In genomic region chr18:2903006-2903405, GRCh38 we compare ENCODE assay signal across 11 cellular contexts. TPM values are rescaled to one million over a fixed set of nuclear protein-coding genes. Genes with fewer than 3 reads are reported as not detected.
DNase-seq lines count a peak whose midpoint lies in the region; ATAC-seq and TF ChIP-seq lines count a peak whose summit lies in the region.
"Had no signal": no experiment of that assay in that cellular context is flagged by ENCODE, and none has a peak within 500 bp of the region (broad histone marks: within the 10 kb centered on the region; RNA-seq: fewer than 3 reads in every experiment).

No MANE protein-coding gene starts in this region.

- H3K4me2 ChIP-seq in PC-3 (ENCODE audit: low read length) (no peak overlapping the region), osteoblast (ENCODE audit: insufficient read depth, low read length) (no peak overlapping the region)

- H4K20me1 ChIP-seq in PC-3 (ENCODE audit: low read length) (peaks cover 6% of the 10 kb centered on the region; the same call in 1 of the 2 replicates), osteoblast (ENCODE audit: insufficient read depth, low read length) (peaks cover under 1% of the 10 kb centered on the region)

- H3K4me3 ChIP-seq in PC-3 (ENCODE audit: low read length) (no peak overlapping the region), osteoblast (ENCODE audit: insufficient read depth, low read length) (no peak overlapping the region)

- H3K27ac ChIP-seq in PC-3 (ENCODE audit: low read length) (no peak overlapping the region), osteoblast (ENCODE audit: low read depth, low read length) (no peak overlapping the region)

- no peaks in the 10 kb centered on the region for H3K9me3 ChIP-seq in PC-3 (ENCODE audit: low read length)
- H3K9me3 ChIP-seq in osteoblast (ENCODE audit: low read depth, low read length) = no peaks in the 10 kb centered on the region

- peaks cover 11% of the 10 kb centered on the region for H3K4me1 ChIP-seq in PC-3 (ENCODE audit: insufficient read depth, low read length)
- no peaks in the 10 kb centered on the region for H3K4me1 ChIP-seq in osteoblast (ENCODE audit: insufficient read depth, low read length)

- intact Hi-C loops in PC-3 (cut with micrococcal nuclease) = loop anchor here (10.0 kb wide), 1 partner anchor 98 kb away; no protein-coding TSS in a partner anchor

- no peak overlapping the region for H3K9ac ChIP-seq in PC-3 (ENCODE audit: low read length)

- no TSS peak for BruUV-seq in PC-3 (replicated peaks; lab: Mats Ljungman, UMichigan)

- H3K27me3 ChIP-seq in PC-3 (ENCODE audit: low read length) (0 out of 2 replicates have a peak, but pooled peaks cover 3% of the 10 kb centered on the region), osteoblast (ENCODE audit: insufficient read depth, low read length) (peaks cover 5% of the 10 kb centered on the region)

- peak; percentile 37 for DNase-seq in Ammon's horn (ENCODE audit: low spot score)
- peak; percentile 68 for DNase-seq in PC-3
- DNase-seq in fibroblast of gingiva (ENCODE audit: low read depth) = peak; percentile 70
- peak; percentile 96 for DNase-seq in osteoblast (ENCODE audit: insufficient read length, low spot score, missing footprints)
- no peak for DNase-seq in stimulated activated naive CD4-positive, alpha-beta T cell (lab: John Stamatoyannopoulos, UW)
- no peak for DNase-seq in SKM-1 treated with dmso at 0.1 percent for 144 hours (lab: John Stamatoyannopoulos, UW; ENCODE audit: unreplicated experiment)
- no peak for DNase-seq in stimulated activated CD4-positive, alpha-beta T cell treated with anti-CD3 and anti-CD28 coated beads, Interleukin-2, amount 100 ng/mL, for 48 hours
- DNase-seq: NCI-H524 treated with DMSO at 0.1 percent for 48 hours, T1000 had no signal

- POLR2A ChIA-PET in PC-3 (lab: Charles Lee; ENCODE audit: unreplicated experiment) = interaction anchor here (0.6 kb wide), 2 partner anchors 104 to 358 kb away, joined by 3 to 7 read pairs; no protein-coding TSS in a partner anchor

- no peaks in the 10 kb centered on the region for H3K9me2 ChIP-seq in PC-3 (replicated peaks; ENCODE audit: low read length)

- no peak overlapping the region for H2AFZ ChIP-seq in PC-3 (ENCODE audit: low read length)
- no peak overlapping the region for H2AFZ ChIP-seq in osteoblast (ENCODE audit: low read length)

- no peaks in the 10 kb centered on the region for H3K36me3 ChIP-seq in PC-3 (ENCODE audit: low read depth, low read length)
- H3K36me3 ChIP-seq in osteoblast (ENCODE audit: insufficient read depth, low read length) = no peaks in the 10 kb centered on the region

- TF ChIP-seq CTCF in PC-3 (conservative IDR thresholded peaks at IDR 0.05; ENCODE audit: low read depth, low read length) (no peak), osteoblast (IDR thresholded peaks at IDR 0.05; ENCODE audit: extremely low read depth, low read depth, low read length) (no peak)

- H3K79me2 ChIP-seq in PC-3 (ENCODE audit: low read length) (peaks cover 15% of the 10 kb centered on the region), osteoblast (ENCODE audit: insufficient read depth, low read length) (no peaks in the 10 kb centered on the region)

- ATAC-seq in PC-3 (peak; percentile 20), HG02642 (IDR thresholded peaks at IDR 0.05; ENCODE audit: poor library complexity, unreplicated experiment) (no peak)
- ATAC-seq: HepG2 had no signal

- CTCF ChIA-PET in PC-3 (lab: Charles Lee) = interaction anchor here (0.6 to 0.8 kb wide), 2 partner anchors 45 to 137 kb away, joined by 3 to 5 read pairs; no protein-coding TSS in a partner anchor

- H3F3A ChIP-seq in PC-3 (ENCODE audit: low read length, unreplicated experiment) = no peaks in the 10 kb centered on the region

RNA-seq across cellular contexts. Expression of gene EMILIN2, which starts 56.2 kb away (rescaled TPM):
- total RNA-seq in PC-3 (2014; rRNA removed) (17.1 and 24.5 TPM in 2 replicates), osteoblast (4.3 and 5.0 TPM in 2 replicates)

Comparison
In these comparisons a context has a peak if more than half of its experiments do, and no peak if none do; other contexts are left out.
1. DNase-seq: peak in Ammon's horn (single experiment), PC-3 (single experiment), fibroblast of gingiva (single experiment) and osteoblast (single experiment); none in stimulated activated naive CD4-positive, alpha-beta T cell (0 of 6), SKM-1 treated with dmso at 0.1 percent for 144 hours (single experiment) and stimulated activated CD4-positive, alpha-beta T cell treated with anti-CD3 and anti-CD28 coated beads, Interleukin-2, amount 100 ng/mL, for 48 hours (0 of 2).